ENCODE assay signal across 8 cellular contexts in genomic region chr5:132820162-132820754, GRCh38. TPM values are rescaled to one million over a fixed set of nuclear protein-coding genes. Genes with fewer than 3 reads are reported as not detected.
DNase-seq lines count a peak whose midpoint lies in the region; ATAC-seq and TF ChIP-seq lines count a peak whose summit lies in the region.

No MANE protein-coding gene starts in this region.

- H3K27me3 ChIP-seq in OCI-LY1 (ENCODE audit: insufficient read depth, low read length), result 0 out of 2 replicates have a peak, but pooled peaks cover 6% of the 10 kb centered on the region

- H3K4me3 ChIP-seq in OCI-LY1 (ENCODE audit: low read depth, low read length, poor library complexity, severe bottlenecking) (peak overlapping the region; percentile 27), mucosa of descending colon (no peak overlapping the region)

- no peaks in the 10 kb centered on the region for H3K36me3 Mint-ChIP-seq in endothelial cell (ENCODE audit: low read depth, unreplicated experiment)

- H3K27ac ChIP-seq in OCI-LY1 (ENCODE audit: low read depth, low read length, poor library complexity, severe bottlenecking), result no peak overlapping the region

- no peaks in the 10 kb centered on the region for H3K4me1 Mint-ChIP-seq in endothelial cell (ENCODE audit: unreplicated experiment)

- H3K27ac Mint-ChIP-seq in endothelial cell (ENCODE audit: unreplicated experiment), result no peak overlapping the region

- intact Hi-C loops in mucosa of descending colon (cut with DNase I, micrococcal nuclease), result no loop called here

- no peaks in the 10 kb centered on the region for H3F3A ChIP-seq in OCI-LY1 (ENCODE audit: insufficient read depth, low read length)

- H3K9me2 ChIP-seq in OCI-LY1 (ENCODE audit: low read depth, low read length), result no peaks in the 10 kb centered on the region

- H3K9me3 Mint-ChIP-seq in endothelial cell (ENCODE audit: unreplicated experiment), result no peaks in the 10 kb centered on the region

- ATAC-seq in GM19395 (IDR thresholded peaks at IDR 0.05; ENCODE audit: unreplicated experiment) (peak; percentile 88), mucosa of descending colon (peak; percentile 97)

- H3K27me3 Mint-ChIP-seq in endothelial cell (ENCODE audit: unreplicated experiment), result peaks cover 6% of the 10 kb centered on the region

- peak; percentile 95 for TF ChIP-seq CTCF in OCI-LY1 (IDR thresholded peaks at IDR 0.05; ENCODE audit: low read length)
- TF ChIP-seq CTCF in endothelial cell (IDR thresholded peaks at IDR 0.05; ENCODE audit: unreplicated experiment), result peak; percentile 91
- TF ChIP-seq CTCF in mucosa of descending colon (IDR thresholded peaks at IDR 0.05), result peak; percentile 84

- no peaks in the 10 kb centered on the region for H3K36me3 ChIP-seq in OCI-LY1 (ENCODE audit: insufficient read depth, low read length)
- no peaks in the 10 kb centered on the region for H3K36me3 ChIP-seq in mucosa of descending colon (ENCODE audit: low read depth)

- H3K9me3 ChIP-seq in OCI-LY1 (ENCODE audit: low read length) (no peaks in the 10 kb centered on the region), mucosa of descending colon (no peaks in the 10 kb centered on the region)

- DNase-seq in C1 segment of cervical spinal cord (lab: John Stamatoyannopoulos, UW) (peak in 12 of 14 donors; percentile 64 to 93 (median 86)), HT-29 (ENCODE audit: low spot score) (peak; percentile 98), endothelial cell (ENCODE audit: low spot score) (peak; percentile 90), mucosa of descending colon (peak; percentile 89 to 99 (median 93))
- peak; percentile 89 for DNase-seq in activated CD8-positive, alpha-beta memory T cell treated with anti-CD3 and anti-CD28 coated beads, Interleukin-2, amount 50 U/mL, for 4 hours
- peak; percentile 98 for DNase-seq in stimulated activated CD8-positive, alpha-beta memory T cell treated with anti-CD3 and anti-CD28 coated beads, Interleukin-4, amount 100 ng/mL, for 48 hours

- H3K79me2 ChIP-seq in OCI-LY1 (ENCODE audit: insufficient read depth, low read length), result no peaks in the 10 kb centered on the region

- no peak overlapping the region for H3K9ac ChIP-seq in OCI-LY1 (ENCODE audit: low read length)

- H3K4me2 ChIP-seq in OCI-LY1 (ENCODE audit: low read length), result peak overlapping the region; percentile 20; the same call in 1 of the 2 replicates

- H3K4me1 ChIP-seq in OCI-LY1 (ENCODE audit: insufficient read depth, low read length, severe bottlenecking) (peaks cover 8% of the 10 kb centered on the region), mucosa of descending colon (ENCODE audit: low read depth) (no peaks in the 10 kb centered on the region)

- H3K4me3 Mint-ChIP-seq in endothelial cell (ENCODE audit: unreplicated experiment), result no peak overlapping the region

- H4K20me1 ChIP-seq in OCI-LY1 (ENCODE audit: insufficient read depth, low read length), result no peaks in the 10 kb centered on the region

- no peak overlapping the region for H2AFZ ChIP-seq in OCI-LY1 (ENCODE audit: low read length)

RNA-seq across cellular contexts. Expression of gene SOWAHA, which starts 7.2 kb away (rescaled TPM):
- 2.9 and 4.6 TPM in 2 replicates for total RNA-seq in HT-29 (2014; rRNA removed; shearing (Covaris generic))
- total RNA-seq in endothelial cell (ENCODE audit: unreplicated experiment) (not detected), mucosa of descending colon (10 to 100 TPM; 11.6 to 44.5 (median 24.3) TPM)

RNA-seq across cellular contexts. Expression of gene SHROOM1, which starts 10.2 kb away (rescaled TPM):
- 48.0 and 61.2 TPM in 2 replicates for total RNA-seq in HT-29 (2014; rRNA removed; shearing (Covaris generic))
- total RNA-seq in endothelial cell (ENCODE audit: unreplicated experiment) (5.6 TPM), mucosa of descending colon (10 to 100 TPM; 37.3 to 93.5 (median 63.0) TPM)

RNA-seq across cellular contexts. Expression of gene SEPTIN8, which starts 43.2 kb away (rescaled TPM):
- 37.7 and 49.8 TPM in 2 replicates for total RNA-seq in HT-29 (2014; rRNA removed; shearing (Covaris generic))
- total RNA-seq in endothelial cell (ENCODE audit: unreplicated experiment) (22.8 TPM), mucosa of descending colon (10 to 100 TPM; 49.9 to 64.7 (median 61.1) TPM)

RNA-seq across cellular contexts. Expression of gene GDF9, which starts 46.0 kb away (rescaled TPM):
- 0.05 and 0.26 TPM in 2 replicates for total RNA-seq in HT-29 (2014; rRNA removed; shearing (Covaris generic))
- total RNA-seq in endothelial cell (ENCODE audit: unreplicated experiment) (0.33 TPM), mucosa of descending colon (under 1 TPM; 0.28 to 0.41 (median 0.36) TPM)

RNA-seq across cellular contexts. Expression of gene UQCRQ, which starts 46.2 kb away (rescaled TPM):
- 227 and 266 TPM in 2 replicates for total RNA-seq in HT-29 (2014; rRNA removed; shearing (Covaris generic))
- 152 TPM for total RNA-seq in endothelial cell (ENCODE audit: unreplicated experiment)
- total RNA-seq in mucosa of descending colon, result 100 to 1,000 TPM; 448 to 727 (median 690) TPM
